In genomic region chr3:43692085-43692484, GRCh38 we compare ENCODE assay signal across 9 cellular contexts. TPM values are rescaled to one million over a fixed set of nuclear protein-coding genes. Genes with fewer than 3 reads are reported as not detected.
A peak's percentile ranks its signal among the peaks of the same experiment; 100 is the strongest.
DNase-seq lines count a peak whose midpoint lies in the region; ATAC-seq, FAIRE-seq and TF ChIP-seq lines count a peak whose summit lies in the region.
"Had no signal": no experiment of that assay in that cellular context is flagged by ENCODE, and none has a peak within 500 bp of the region (broad histone marks: within the 10 kb centered on the region; RNA-seq: fewer than 3 reads in every experiment).

No MANE protein-coding gene starts in this region.

- TF ChIP-seq CTCF in BE2C (IDR thresholded peaks at IDR 0.05; ENCODE audit: low read depth, low read length) = no peak
- TF ChIP-seq CTCF in bronchial epithelial cell (IDR thresholded peaks at IDR 0.05; ENCODE audit: insufficient read depth, low read length, severe bottlenecking) = no peak

- 80% methylated on average over 7 of the region's 7 CpGs for WGBS in HUES64

- no peaks in the 10 kb centered on the region for H3K4me1 ChIP-seq in BE2C
- H3K4me1 ChIP-seq in HUES64 (ENCODE audit: insufficient read depth, low read length) = peaks cover 34% of the 10 kb centered on the region
- H3K4me1 ChIP-seq in muscle layer of colon (ENCODE audit: insufficient read depth, low read length) = peaks cover 9% of the 10 kb centered on the region

- H3K27ac ChIP-seq in HUES64 (ENCODE audit: low read depth, low read length) (no peak overlapping the region), muscle layer of colon (ENCODE audit: low read depth, low read length) (no peak overlapping the region)

- H3K4me3 ChIP-seq in BE2C (ENCODE audit: low read depth, low read length) = peak overlapping the region; percentile 65
- peak overlapping the region; percentile 63 for H3K4me3 ChIP-seq in HUES64 (ENCODE audit: low read length)
- H3K4me3 ChIP-seq in bronchial epithelial cell (ENCODE audit: low read depth, low read length) = peak overlapping the region; percentile 68
- H3K4me3 ChIP-seq in muscle layer of colon (ENCODE audit: low read depth in 1 of 2, low read length in 2 of 2) = peak overlapping the region; percentile 76 to 88

- FAIRE-seq in bronchial epithelial cell (lab: Jason Lieb, UNC) = no peak

- H3K9ac ChIP-seq in HUES64 (ENCODE audit: low read depth, low read length) (no peak overlapping the region), muscle layer of colon (ENCODE audit: low read length) (no peak overlapping the region)

- no peaks in the 10 kb centered on the region for H3K36me3 ChIP-seq in BE2C
- H3K36me3 ChIP-seq in HUES64 (ENCODE audit: insufficient read depth, low read length) = no peaks in the 10 kb centered on the region
- no peaks in the 10 kb centered on the region for H3K36me3 ChIP-seq in bronchial epithelial cell (ENCODE audit: control insufficient read depth, insufficient read depth, low read length)
- H3K36me3 ChIP-seq in muscle layer of colon (ENCODE audit: insufficient read depth, low read length) = no peaks in the 10 kb centered on the region

- no peaks in the 10 kb centered on the region for H3K27me3 ChIP-seq in BE2C
- H3K27me3 ChIP-seq in HUES64 (ENCODE audit: insufficient read depth, low read length) = no peaks in the 10 kb centered on the region
- H3K27me3 ChIP-seq in bronchial epithelial cell (ENCODE audit: control insufficient read depth, insufficient read depth, low read length) = no peaks in the 10 kb centered on the region
- H3K27me3 ChIP-seq in muscle layer of colon (ENCODE audit: control insufficient read depth in 1 of 2, insufficient read depth in 2 of 2, low read length in 2 of 2) = no peaks in the 10 kb centered on the region

- ATAC-seq in HG03196 (IDR thresholded peaks at IDR 0.05; ENCODE audit: unreplicated experiment) (no peak), GM19455 (IDR thresholded peaks at IDR 0.05; ENCODE audit: unreplicated experiment) (no peak)

- DNase-seq in BE2C = no peak
- DNase-seq in bronchial epithelial cell (ENCODE audit: low read depth) = peak; percentile 15
- no peak for DNase-seq in iPS-NIHi7 (ENCODE audit: extremely low spot score)
- DNase-seq in hypothalamus (lab: John Stamatoyannopoulos, UW) = no peak
- DNase-seq: NCI-H1694 treated with DMSO at 0.1 percent for 48 hours had no signal

- H3K9me3 ChIP-seq in BE2C (no peaks in the 10 kb centered on the region), HUES64 (ENCODE audit: insufficient read depth, low read depth, low read length) (no peaks in the 10 kb centered on the region), muscle layer of colon (ENCODE audit: low read length) (no peaks in the 10 kb centered on the region)

RNA-seq across cellular contexts. Expression of gene ABHD5, which starts 1.3 kb away (rescaled TPM):
- polyA plus RNA-seq in BE2C (2012; ENCODE audit: insufficient read depth, insufficient read length, low read depth) = 18.2 TPM
- polyA plus RNA-seq in HUES64 (2013, experiment 1 of 2) = 14.3 TPM
- polyA plus RNA-seq in HUES64 (2013, experiment 2 of 2) = 9.5 TPM
- 33.2 and 34.2 TPM in 2 replicates for total RNA-seq in bronchial epithelial cell
